28 cellular contexts compared by ENCODE assay signal in genomic region chr11:71079795-71080194, GRCh38.
"Had no signal": no experiment of that assay in that cellular context is flagged by ENCODE, and none has a peak within 500 bp of the region (broad histone marks: within the 10 kb centered on the region; RNA-seq: fewer than 3 reads in every experiment).

No MANE protein-coding gene starts in this region.

- H3K27me3 ChIP-seq: body of pancreas, foreskin keratinocyte had no signal

- H3K27ac ChIP-seq: adrenal gland, body of pancreas, esophagus muscularis mucosa, foreskin keratinocyte, gastrocnemius medialis, heart left ventricle, VCaP had no signal

- FAIRE-seq: colon, TTC549 had no signal

- H3K4me3 Mint-ChIP-seq: activated B cell treated with CpG ODN at 0.5 μM for 24 hours; activated CD4-positive, alpha-beta memory T cell treated with anti-CD3 and anti-CD28 coated beads for 36 hours; activated CD8-positive, alpha-beta memory T cell treated with anti-CD3 and anti-CD28 coated beads, Interleukin-2, amount 10 ng/mL, durations not matched to agents 7 days and 5 days; activated CD8-positive, alpha-beta T cell treated with anti-CD3 and anti-CD28 coated beads, Interleukin-2, amount 10 ng/mL, durations not matched to agents 7 days and 5 days; activated naive CD4-positive, alpha-beta T cell treated with anti-CD3 and anti-CD28 coated beads for 36 hours; activated naive CD4-positive, alpha-beta T cell treated with anti-CD3 and anti-CD28 coated beads, Interleukin-2, amount 50 U/mL, for 24 hours; activated naive CD8-positive, alpha-beta T cell treated with anti-CD3 and anti-CD28 coated beads for 36 hours; activated naive CD8-positive, alpha-beta T cell treated with anti-CD3 and anti-CD28 coated beads, Interleukin-2, amount 50 U/mL, for 24 hours; activated T-helper 1 cell treated with anti-CD3 and anti-CD28 coated beads, Interleukin-12 subunit alpha, Interleukin-12 subunit beta, Interleukin-2, Interleukin-4 antibody, amounts not matched to agents 30 ng/mL and 10 ng/mL and 1 ng/mL, durations not matched to agents 14 hours and 24 hours and 36 hours; effector memory CD8-positive, alpha-beta T cell; T-helper 1 cell treated with Interleukin-12 subunit alpha and Interleukin-12 subunit beta and Interleukin-4 antibody, amounts not matched to agents 30 μg/mL and 1 μg/mL, for 36 hours had no signal

- H3K4me1 Mint-ChIP-seq: activated B cell treated with CpG ODN at 0.5 μM for 24 hours; activated CD8-positive, alpha-beta memory T cell treated with anti-CD3 and anti-CD28 coated beads, Interleukin-2, amount 10 ng/mL, durations not matched to agents 7 days and 5 days; activated naive CD4-positive, alpha-beta T cell treated with anti-CD3 and anti-CD28 coated beads, Interleukin-2, amount 50 U/mL, for 24 hours; activated naive CD8-positive, alpha-beta T cell treated with anti-CD3 and anti-CD28 coated beads for 36 hours; activated naive CD8-positive, alpha-beta T cell treated with anti-CD3 and anti-CD28 coated beads, Interleukin-2, amount 50 U/mL, for 24 hours had no signal

- DNase-seq: activated B cell treated with CpG ODN at 0.5 μM for 24 hours; activated CD8-positive, alpha-beta memory T cell treated with anti-CD3 and anti-CD28 coated beads, Interleukin-2, amount 50 U/mL, for 4 hours; activated effector memory CD4-positive, alpha-beta T cell treated with anti-CD3 and anti-CD28 coated beads, Interleukin-2, amount 50 U/mL, for 16 hours; activated T-cell treated with anti-CD3 and anti-CD28 coated beads, Interleukin-2, amount 50 U/mL, for 1 hour; aorta; cortex of kidney; effector CD4-positive, alpha-beta T cell; gastrocnemius medialis had no signal

- H3K36me3 Mint-ChIP-seq: activated CD4-positive, alpha-beta memory T cell treated with anti-CD3 and anti-CD28 coated beads for 36 hours; activated CD8-positive, alpha-beta memory T cell treated with anti-CD3 and anti-CD28 coated beads, Interleukin-2, amount 10 ng/mL, durations not matched to agents 7 days and 5 days; activated naive CD4-positive, alpha-beta T cell treated with anti-CD3 and anti-CD28 coated beads, Interleukin-2, amount 50 U/mL, for 24 hours; activated naive CD8-positive, alpha-beta T cell treated with anti-CD3 and anti-CD28 coated beads for 36 hours had no signal

- H3K36me3 ChIP-seq: adrenal gland, esophagus muscularis mucosa, gastrocnemius medialis, heart left ventricle had no signal

- H3K27ac Mint-ChIP-seq: activated B cell treated with CpG ODN at 0.5 μM for 24 hours; activated CD4-positive, alpha-beta memory T cell treated with anti-CD3 and anti-CD28 coated beads for 36 hours; activated CD8-positive, alpha-beta memory T cell treated with anti-CD3 and anti-CD28 coated beads, Interleukin-2, amount 10 ng/mL, durations not matched to agents 7 days and 5 days; activated CD8-positive, alpha-beta T cell treated with anti-CD3 and anti-CD28 coated beads, Interleukin-2, amount 10 ng/mL, durations not matched to agents 7 days and 5 days; activated naive CD4-positive, alpha-beta T cell treated with anti-CD3 and anti-CD28 coated beads for 36 hours; activated naive CD4-positive, alpha-beta T cell treated with anti-CD3 and anti-CD28 coated beads, Interleukin-2, amount 50 U/mL, for 24 hours; activated naive CD8-positive, alpha-beta T cell treated with anti-CD3 and anti-CD28 coated beads for 36 hours; activated naive CD8-positive, alpha-beta T cell treated with anti-CD3 and anti-CD28 coated beads, Interleukin-2, amount 50 U/mL, for 24 hours; activated T-helper 1 cell treated with anti-CD3 and anti-CD28 coated beads, Interleukin-12 subunit alpha, Interleukin-12 subunit beta, Interleukin-2, Interleukin-4 antibody, amounts not matched to agents 30 ng/mL and 10 ng/mL and 1 ng/mL, durations not matched to agents 14 hours and 24 hours and 36 hours; activated T-helper 2 cell treated with anti-CD3 and anti-CD28 coated beads, Interferon-gamma antibody, Interleukin-2, Interleukin-4, amounts not matched to agents 10 μg/mL and 5 μg/mL and 100 μg/mL, durations not matched to agents 14 hours and 24 hours and 36 hours; T-helper 1 cell treated with Interleukin-12 subunit alpha and Interleukin-12 subunit beta and Interleukin-4 antibody, amounts not matched to agents 30 μg/mL and 1 μg/mL, for 36 hours had no signal

- H3K4me1 ChIP-seq: adrenal gland, body of pancreas, foreskin keratinocyte, gastrocnemius medialis, heart left ventricle had no signal

- H3K27me3 Mint-ChIP-seq: activated CD8-positive, alpha-beta memory T cell treated with anti-CD3 and anti-CD28 coated beads, Interleukin-2, amount 10 ng/mL, durations not matched to agents 7 days and 5 days had no signal

- ATAC-seq: activated CD4-positive, CD25-positive, alpha-beta regulatory T cell treated with anti-CD3 and anti-CD28 coated beads, Interleukin-2, amount 50 U/mL, for 24 hours; activated CD8-positive, alpha-beta memory T cell treated with anti-CD3 and anti-CD28 coated beads, Interleukin-2, amount 10 ng/mL, durations not matched to agents 7 days and 5 days; activated naive CD8-positive, alpha-beta T cell treated with anti-CD3 and anti-CD28 coated beads, Interleukin-2, amount 50 U/mL, for 24 hours; effector memory CD8-positive, alpha-beta T cell; gastrocnemius medialis had no signal

- H3K9me3 Mint-ChIP-seq: activated B cell treated with CpG ODN at 0.5 μM for 24 hours; activated CD4-positive, alpha-beta memory T cell treated with anti-CD3 and anti-CD28 coated beads for 36 hours; activated naive CD4-positive, alpha-beta T cell treated with anti-CD3 and anti-CD28 coated beads for 36 hours; activated naive CD4-positive, alpha-beta T cell treated with anti-CD3 and anti-CD28 coated beads, Interleukin-2, amount 50 U/mL, for 24 hours; activated naive CD8-positive, alpha-beta T cell treated with anti-CD3 and anti-CD28 coated beads for 36 hours; activated naive CD8-positive, alpha-beta T cell treated with anti-CD3 and anti-CD28 coated beads, Interleukin-2, amount 50 U/mL, for 24 hours; activated T-helper 1 cell treated with anti-CD3 and anti-CD28 coated beads, Interleukin-12 subunit alpha, Interleukin-12 subunit beta, Interleukin-2, Interleukin-4 antibody, amounts not matched to agents 30 ng/mL and 10 ng/mL and 1 ng/mL, durations not matched to agents 14 hours and 24 hours and 36 hours; activated T-helper 2 cell treated with anti-CD3 and anti-CD28 coated beads, Interferon-gamma antibody, Interleukin-2, Interleukin-4, amounts not matched to agents 10 μg/mL and 5 μg/mL and 100 μg/mL, durations not matched to agents 14 hours and 24 hours and 36 hours; effector memory CD8-positive, alpha-beta T cell; T-helper 1 cell treated with Interleukin-12 subunit alpha and Interleukin-12 subunit beta and Interleukin-4 antibody, amounts not matched to agents 30 μg/mL and 1 μg/mL, for 36 hours had no signal

- H3K9me3 ChIP-seq: adrenal gland, body of pancreas, gastrocnemius medialis had no signal

- H3K4me3 ChIP-seq: adrenal gland, body of pancreas, esophagus muscularis mucosa, gastrocnemius medialis, heart left ventricle had no signal
